12 cellular contexts compared by ENCODE assay signal in the genomic region with DNA sequence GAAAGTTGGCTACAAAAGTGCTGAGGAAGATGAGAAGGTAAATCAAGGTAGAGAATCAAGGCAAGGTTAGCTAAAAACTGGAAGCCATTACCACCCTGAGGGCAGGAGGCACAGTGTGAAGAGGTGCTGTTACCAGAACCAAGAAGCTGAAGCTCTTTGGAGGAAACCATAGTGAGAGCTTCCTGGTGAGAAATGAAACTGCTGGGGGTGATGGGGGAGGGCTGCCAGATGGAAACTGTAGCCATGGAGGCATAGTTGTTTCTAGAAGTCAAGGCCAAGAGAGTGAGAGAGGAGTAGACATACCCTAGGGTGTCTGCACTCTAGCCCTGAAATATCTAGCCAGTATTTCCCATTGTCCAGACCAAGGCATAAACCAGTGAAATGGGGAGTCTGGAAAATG. TPM values are rescaled to one million over a fixed set of nuclear protein-coding genes. Genes with fewer than 3 reads are reported as not detected.
DNase-seq lines count a peak whose midpoint lies in the region; ATAC-seq, FAIRE-seq and TF ChIP-seq lines count a peak whose summit lies in the region.
"Had no signal": no experiment of that assay in that cellular context is flagged by ENCODE, and none has a peak within 500 bp of the region (broad histone marks: within the 10 kb centered on the region; RNA-seq: fewer than 3 reads in every experiment).

No MANE protein-coding gene starts in this region.

- H3K4me1 Mint-ChIP-seq in activated naive CD4-positive, alpha-beta T cell treated with anti-CD3 and anti-CD28 coated beads, Interleukin-2, amount 10 ng/mL, durations not matched to agents 7 days and 5 days: peaks cover 15% of the 10 kb centered on the region
- peaks cover 4 to 10% of the 10 kb centered on the region in 2 donors for H3K4me1 Mint-ChIP-seq in immature natural killer cell
- H3K4me1 Mint-ChIP-seq: stimulated activated effector memory CD8-positive, alpha-beta T cell treated with anti-CD3 and anti-CD28 coated beads, Interleukin-12 subunit alpha, Interleukin-12 subunit beta, amount 100 ng/mL, for 72 hours had no signal

- H3K36me3 Mint-ChIP-seq in activated naive CD4-positive, alpha-beta T cell treated with anti-CD3 and anti-CD28 coated beads, Interleukin-2, amount 10 ng/mL, durations not matched to agents 7 days and 5 days: no peaks in the 10 kb centered on the region
- no peaks in the 10 kb centered on the region for H3K36me3 Mint-ChIP-seq in immature natural killer cell
- H3K36me3 Mint-ChIP-seq: stimulated activated effector memory CD8-positive, alpha-beta T cell treated with anti-CD3 and anti-CD28 coated beads, Interleukin-12 subunit alpha, Interleukin-12 subunit beta, amount 100 ng/mL, for 72 hours had no signal

- H2AFZ ChIP-seq in osteoblast (ENCODE audit: low read length): peak overlapping the region; percentile 74

- H3K4me1 ChIP-seq in osteoblast (ENCODE audit: insufficient read depth, low read length): peaks cover 5% of the 10 kb centered on the region
- H3K4me1 ChIP-seq in pancreas: no peaks in the 10 kb centered on the region

- DNase-seq in activated naive CD4-positive, alpha-beta T cell treated with anti-CD3 and anti-CD28 coated beads, Interleukin-2, amount 10 ng/mL, durations not matched to agents 7 days and 5 days: peak; percentile 48
- DNase-seq in activated naive CD4-positive, alpha-beta T cell treated with Interleukin-2 at 50 U/mL for 16 hours: no peak
- no peak for DNase-seq in osteoblast (ENCODE audit: insufficient read length, low spot score, missing footprints)
- no peak for DNase-seq in immature natural killer cell
- no peak for DNase-seq in NCI-H187 (lab: John Stamatoyannopoulos, UW)
- DNase-seq in pancreas: no peak
- DNase-seq: KG1; NK-92 treated with Interleukin-12 subunit alpha and Interleukin-12 subunit beta, amount 100 ng/mL, for 24 hours had no signal

- CTCF ChIA-PET in activated naive CD4-positive, alpha-beta T cell treated with anti-CD3 and anti-CD28 coated beads, Interleukin-2, amount 10 ng/mL, durations not matched to agents 7 days and 5 days (lab: Charles Lee): interaction anchor here (1.5 to 2.1 kb wide), 5 partner anchors 58 to 547 kb away, joined by 3 to 17 read pairs (median 4); a partner anchor contains a TSS

- no peaks in the 10 kb centered on the region for H3K79me2 ChIP-seq in osteoblast (ENCODE audit: insufficient read depth, low read length)

- H3K4me3 Mint-ChIP-seq in activated naive CD4-positive, alpha-beta T cell treated with anti-CD3 and anti-CD28 coated beads, Interleukin-2, amount 10 ng/mL, durations not matched to agents 7 days and 5 days: peak overlapping the region; percentile 6
- H3K4me3 Mint-ChIP-seq in immature natural killer cell: no peak overlapping the region
- H3K4me3 Mint-ChIP-seq: stimulated activated effector memory CD8-positive, alpha-beta T cell treated with anti-CD3 and anti-CD28 coated beads, Interleukin-12 subunit alpha, Interleukin-12 subunit beta, amount 100 ng/mL, for 72 hours had no signal

- no peak for FAIRE-seq in pancreas (lab: Jason Lieb, UNC)

- H3K27me3 Mint-ChIP-seq in activated naive CD4-positive, alpha-beta T cell treated with anti-CD3 and anti-CD28 coated beads, Interleukin-2, amount 10 ng/mL, durations not matched to agents 7 days and 5 days: peaks cover 4% of the 10 kb centered on the region
- peaks cover 0 to 4% (median 0%) of the 10 kb centered on the region in 3 donors for H3K27me3 Mint-ChIP-seq in immature natural killer cell (ENCODE audit: low read depth in 3 of 3)

- intact Hi-C loops in pancreas (cut with DNase I): loop anchor here in 2 of 3 donors (10.0 kb wide), 2 partner anchors 54 to 524 kb away; a partner anchor contains a TSS

- no peaks in the 10 kb centered on the region for H3K9me3 ChIP-seq in osteoblast (ENCODE audit: low read depth, low read length)
- no peaks in the 10 kb centered on the region for H3K9me3 ChIP-seq in pancreas

- H3K4me2 ChIP-seq in osteoblast (ENCODE audit: insufficient read depth, low read length): peak overlapping the region; percentile 12

- H3K36me3 ChIP-seq in osteoblast (ENCODE audit: insufficient read depth, low read length) (no peaks in the 10 kb centered on the region), pancreas (no peaks in the 10 kb centered on the region)

- ATAC-seq in HG02571 (IDR thresholded peaks at IDR 0.05; ENCODE audit: unreplicated experiment) (peak; percentile 86), HG03457 (IDR thresholded peaks at IDR 0.05; ENCODE audit: unreplicated experiment) (peak; percentile 75), pancreas (no peak)
- ATAC-seq: stimulated activated effector memory CD8-positive, alpha-beta T cell treated with anti-CD3 and anti-CD28 coated beads, Interleukin-12 subunit alpha, Interleukin-12 subunit beta, amount 100 ng/mL, for 72 hours had no signal

- no peak overlapping the region for H3K4me3 ChIP-seq in osteoblast (ENCODE audit: insufficient read depth, low read length)
- H3K4me3 ChIP-seq in pancreas: no peak overlapping the region

- TF ChIP-seq CTCF in osteoblast (IDR thresholded peaks at IDR 0.05; ENCODE audit: extremely low read depth, low read depth, low read length) (no peak), pancreas (IDR thresholded peaks at IDR 0.05) (no peak)

- H3K9me3 Mint-ChIP-seq in activated naive CD4-positive, alpha-beta T cell treated with anti-CD3 and anti-CD28 coated beads, Interleukin-2, amount 10 ng/mL, durations not matched to agents 7 days and 5 days: no peaks in the 10 kb centered on the region
- H3K9me3 Mint-ChIP-seq in immature natural killer cell: no peaks in the 10 kb centered on the region
- H3K9me3 Mint-ChIP-seq: stimulated activated effector memory CD8-positive, alpha-beta T cell treated with anti-CD3 and anti-CD28 coated beads, Interleukin-12 subunit alpha, Interleukin-12 subunit beta, amount 100 ng/mL, for 72 hours had no signal

- H3K27me3 ChIP-seq in osteoblast (ENCODE audit: insufficient read depth, low read length) (no peaks in the 10 kb centered on the region), pancreas (no peaks in the 10 kb centered on the region)

- peak overlapping the region; percentile 46 for H3K27ac Mint-ChIP-seq in activated naive CD4-positive, alpha-beta T cell treated with anti-CD3 and anti-CD28 coated beads, Interleukin-2, amount 10 ng/mL, durations not matched to agents 7 days and 5 days
- H3K27ac Mint-ChIP-seq in immature natural killer cell: no peak overlapping the region
- H3K27ac Mint-ChIP-seq: stimulated activated effector memory CD8-positive, alpha-beta T cell treated with anti-CD3 and anti-CD28 coated beads, Interleukin-12 subunit alpha, Interleukin-12 subunit beta, amount 100 ng/mL, for 72 hours had no signal

- H3K27ac ChIP-seq in osteoblast (ENCODE audit: low read depth, low read length): no peak overlapping the region
- no peak overlapping the region for H3K27ac ChIP-seq in pancreas
- H3K27ac ChIP-seq: VCaP had no signal

- H4K20me1 ChIP-seq in osteoblast (ENCODE audit: insufficient read depth, low read length): no peaks in the 10 kb centered on the region

RNA-seq across cellular contexts. Expression of a gene that starts 28.7 kb away (rescaled TPM):
- total RNA-seq in osteoblast: 33.9 and 35.8 TPM in 2 replicates
- 10 to 100 TPM in 2 of 3 donors, 1 to 10 TPM in 1; 3.0 to 15.9 (median 14.3) TPM for polyA plus RNA-seq in immature natural killer cell
- 10 to 100 TPM in 1 of 6 donors, 1 to 10 TPM in 5; 2.5 to 13.9 (median 6.8) TPM for total RNA-seq in pancreas
- 10 to 100 TPM; 14.0 to 17.6 TPM for polyA plus RNA-seq in pancreas

RNA-seq across cellular contexts. Expression of a gene that starts 58.1 kb away (rescaled TPM):
- total RNA-seq in osteoblast: 28.3 and 49.2 TPM in 2 replicates
- 1 to 10 TPM in 2 of 3 donors, under 1 TPM in 1; 0.59 to 6.0 (median 4.6) TPM for polyA plus RNA-seq in immature natural killer cell
- 1 to 10 TPM in 4 of 6 donors, under 1 TPM in 2; 0.38 to 3.9 (median 1.8) TPM for total RNA-seq in pancreas
- 1 to 10 TPM; 1.1 TPM for polyA plus RNA-seq in pancreas

Comparison
In these comparisons a context has a peak if more than half of its experiments do, and no peak if none do; other contexts are left out.
1. ATAC-seq: peak in HG02571 (single experiment) and HG03457 (single experiment); none in pancreas (0 of 4).